15 cellular contexts compared by ENCODE assay signal in genomic region chr11:133239530-133239929, GRCh38.
A peak's percentile ranks its signal among the peaks of the same experiment; 100 is the strongest.
DNase-seq lines count a peak whose midpoint lies in the region; ATAC-seq, FAIRE-seq and TF ChIP-seq lines count a peak whose summit lies in the region.
"Had no signal": no experiment of that assay in that cellular context is flagged by ENCODE, and none has a peak within 500 bp of the region (broad histone marks: within the 10 kb centered on the region; RNA-seq: fewer than 3 reads in every experiment).

No MANE protein-coding gene starts in this region.

- H3K4me3 ChIP-seq in H7 (ENCODE audit: insufficient read depth, low read depth, low read length) (no peak overlapping the region), endodermal cell (ENCODE audit: low read length) (no peak overlapping the region), kidney (ENCODE audit: low read length in 2 of 2) (no peak overlapping the region)

- intact Hi-C loops in kidney (cut with DNase I), result no loop called here
- intact Hi-C loops in left colon (cut with DNase I, micrococcal nuclease), result no loop called here

- 79 to 85% methylated on average over 7 of the region's 8 CpGs for WGBS in endodermal cell (ENCODE audit: insufficient coverage in 1 of 2, insufficient read length in 1 of 2), 2 experiments

- H3K36me3 ChIP-seq in H7 (replicated peaks; ENCODE audit: control insufficient read depth, insufficient read depth, low read length) (no peaks in the 10 kb centered on the region), endodermal cell (ENCODE audit: control insufficient read depth, insufficient read depth, low read length) (no peaks in the 10 kb centered on the region), kidney (ENCODE audit: control insufficient read depth in 1 of 2, insufficient read depth in 2 of 2, low read length in 2 of 2) (no peaks in the 10 kb centered on the region)

- H3K27me3 ChIP-seq in H7 (ENCODE audit: control insufficient read depth, insufficient read depth, low read length) (no peaks in the 10 kb centered on the region), endodermal cell (ENCODE audit: control insufficient read depth, insufficient read depth, low read length, poor library complexity, severe bottlenecking) (no peaks in the 10 kb centered on the region)

- H3K4me3 Mint-ChIP-seq in endodermal cell, result no peak overlapping the region
- H3K4me3 Mint-ChIP-seq: CD8-positive, alpha-beta memory T cell had no signal

- TF ChIP-seq CTCF in endodermal cell (conservative IDR thresholded peaks at IDR 0.05), result no peak
- no peak for TF ChIP-seq CTCF in kidney (IDR thresholded peaks at IDR 0.05; ENCODE audit: borderline replicate concordance, extremely low read depth, insufficient read depth)

- ATAC-seq in left colon (no peak), GM18870 (IDR thresholded peaks at IDR 0.05; ENCODE audit: unreplicated experiment) (no peak), HG03045 (IDR thresholded peaks at IDR 0.05; ENCODE audit: unreplicated experiment) (no peak)
- ATAC-seq: HCT116 had no signal

- no peaks in the 10 kb centered on the region for H3K36me3 Mint-ChIP-seq in endodermal cell (ENCODE audit: low read depth)
- H3K36me3 Mint-ChIP-seq: CD14-positive monocyte; CD8-positive, alpha-beta memory T cell had no signal

- no peaks in the 10 kb centered on the region for H3K27me3 Mint-ChIP-seq in endodermal cell (ENCODE audit: insufficient read depth)

- peak; percentile 50 for DNase-seq in H7
- peak; percentile 78 for DNase-seq in endodermal cell
- DNase-seq in kidney, result peak; percentile 43
- DNase-seq in left colon, result no peak
- DNase-seq in AML-193 (lab: John Stamatoyannopoulos, UW), result no peak
- DNase-seq: CD8-positive, alpha-beta memory T cell; DMS53; GOT3; IMR-90; KBM-7 had no signal

- no peak for FAIRE-seq in kidney (lab: Jason Lieb, UNC)
- FAIRE-seq: A204.1 had no signal

- H3K27ac ChIP-seq in endodermal cell (ENCODE audit: low read depth, low read length), result no peak overlapping the region
- no peak overlapping the region for H3K27ac ChIP-seq in kidney (ENCODE audit: low read depth in 2 of 2, low read length in 2 of 2)

- H3K4me1 ChIP-seq in endodermal cell (ENCODE audit: control insufficient read depth, insufficient read depth, low read length), result no peaks in the 10 kb centered on the region
- H3K4me1 ChIP-seq in kidney (ENCODE audit: control insufficient read depth in 1 of 2, insufficient read depth in 1 of 2, low read depth in 1 of 2, low read length in 2 of 2), result peaks cover 0 to 2% of the 10 kb centered on the region in 2 donors

- H3K9me3 Mint-ChIP-seq in endodermal cell, result no peaks in the 10 kb centered on the region

- H3K9me3 ChIP-seq in endodermal cell (ENCODE audit: control insufficient read depth, low read length) (no peaks in the 10 kb centered on the region), kidney (ENCODE audit: control insufficient read depth in 1 of 2, low read length in 2 of 2) (no peaks in the 10 kb centered on the region)

- no peak overlapping the region for H3K27ac Mint-ChIP-seq in endodermal cell
- H3K27ac Mint-ChIP-seq: CD14-positive monocyte had no signal

- H3K9ac ChIP-seq in endodermal cell (ENCODE audit: extremely low read depth, low read length, poor library complexity, severe bottlenecking), result no peak overlapping the region
- no peak overlapping the region for H3K9ac ChIP-seq in kidney (ENCODE audit: low read length in 2 of 2)

- H3K4me1 Mint-ChIP-seq in endodermal cell, result peaks cover 8% of the 10 kb centered on the region
- H3K4me1 Mint-ChIP-seq: CD8-positive, alpha-beta memory T cell had no signal

Comparison
In these comparisons a context has a peak if more than half of its experiments do, and no peak if none do; other contexts are left out.
1. DNase-seq: peak in H7 (single experiment), endodermal cell (single experiment) and kidney (single experiment); none in left colon (0 of 2) and AML-193 (0 of 2).